Comparison of ENCODE assay signal across 3 cellular contexts in the genomic region with DNA sequence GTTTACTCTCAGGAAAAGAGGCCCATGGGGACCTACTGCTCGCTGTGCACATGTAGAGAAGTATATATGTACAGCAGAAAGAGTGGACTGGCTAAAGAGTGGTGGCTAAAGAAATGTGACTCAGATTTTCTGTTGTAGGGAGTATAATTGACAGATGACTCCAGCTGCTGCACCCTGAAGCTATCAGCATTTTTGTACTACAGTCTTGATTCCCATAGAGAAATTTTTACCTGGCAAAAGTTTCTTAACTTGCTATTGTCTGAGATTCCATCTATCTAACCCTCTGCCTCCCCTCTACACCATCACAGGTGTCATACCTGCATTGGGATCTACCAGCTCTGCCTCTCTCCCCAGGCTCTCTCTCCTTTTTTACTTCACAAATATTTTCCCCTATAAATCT.
"Had no signal": no experiment of that assay in that cellular context is flagged by ENCODE, and none has a peak within 500 bp of the region (broad histone marks: within the 10 kb centered on the region; RNA-seq: fewer than 3 reads in every experiment).

No MANE protein-coding gene starts in this region.

- DNase-seq: GDM1, GF-D8 had no signal

- H3K4me3 ChIP-seq: GM12878 had no signal
